In the genomic region with DNA sequence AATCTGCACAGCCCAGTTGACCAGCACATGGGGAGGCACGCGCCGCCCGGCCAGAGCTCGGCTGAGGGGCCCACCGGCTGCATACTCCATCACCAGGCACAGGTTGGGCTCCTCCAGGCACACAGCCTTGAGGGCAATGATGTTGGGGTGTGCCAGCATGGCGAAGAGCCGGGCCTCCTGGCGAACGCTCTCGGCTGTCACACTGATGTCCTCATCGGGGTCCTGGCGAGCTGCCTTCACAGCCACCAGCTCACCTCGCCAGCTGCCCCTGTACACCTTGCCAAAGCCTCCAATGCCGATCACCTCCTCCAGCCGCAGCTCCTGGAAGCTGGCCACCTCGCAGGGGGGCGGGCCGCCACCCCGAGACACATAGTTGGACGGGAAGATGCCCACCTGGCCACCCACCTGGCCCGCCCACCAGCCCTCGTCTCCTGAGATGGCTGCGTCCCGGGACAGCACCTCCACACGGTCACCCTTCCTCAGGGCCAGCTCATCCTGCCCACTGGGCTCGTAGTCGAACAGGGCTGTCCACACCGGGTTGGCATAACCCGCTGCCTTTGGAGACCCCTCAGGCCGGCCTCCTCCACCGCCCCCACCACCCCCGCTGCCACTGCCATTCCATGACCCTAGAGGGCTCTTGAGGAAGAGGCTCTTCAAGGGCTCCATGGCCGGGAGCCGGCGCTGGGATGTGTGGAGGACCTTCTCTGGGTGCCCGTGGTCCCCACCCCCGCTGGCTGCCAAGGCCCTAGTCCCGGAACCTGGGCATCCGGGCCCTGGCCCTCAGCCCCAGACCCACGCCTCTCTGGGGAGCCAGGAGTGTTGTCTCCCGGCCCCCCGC, we compare ENCODE assay signal across 6 cellular contexts. TPM values are rescaled to one million over a fixed set of nuclear protein-coding genes. Genes with fewer than 3 reads are reported as not detected.
A peak's percentile ranks its signal among the peaks of the same experiment; 100 is the strongest.
DNase-seq lines count a peak whose midpoint lies in the region; ATAC-seq and TF ChIP-seq lines count a peak whose summit lies in the region.

No MANE protein-coding gene starts in this region.

- H3K27ac ChIP-seq in HL-60 (replicated peaks) (peak overlapping the region; percentile 88), ascending aorta (peak overlapping the region; percentile 90 to 95), muscle layer of colon (ENCODE audit: low read depth, low read length) (peak overlapping the region; percentile 96)

- ATAC-seq in GM19324 (IDR thresholded peaks at IDR 0.05; ENCODE audit: low FRiP score, unreplicated experiment) = no peak

- peak overlapping the region; percentile 47 for H3K9ac ChIP-seq in muscle layer of colon (ENCODE audit: low read length)

- H3K36me3 ChIP-seq in ascending aorta (peaks cover 15 to 21% of the 10 kb centered on the region in 2 donors), muscle layer of colon (ENCODE audit: insufficient read depth, low read length) (peaks cover 45% of the 10 kb centered on the region)

- peak overlapping the region; percentile 88 for H3K4me3 ChIP-seq in HL-60 (replicated peaks; ENCODE audit: insufficient read depth, low read length)
- H3K4me3 ChIP-seq in ascending aorta = peak overlapping the region; percentile 76 to 87
- H3K4me3 ChIP-seq in muscle layer of colon (ENCODE audit: low read depth in 1 of 2, low read length in 2 of 2) = peak overlapping the region; percentile 69 to 97

- intact Hi-C loops in ascending aorta (cut with DNase I) = loop anchor here (5.0 to 10.0 kb wide), 2 partner anchors 86 to 101 kb away; a partner anchor contains a TSS

- TF ChIP-seq CTCF in HL-60 (IDR thresholded peaks at IDR 0.05; ENCODE audit: insufficient read depth, low read length) = no peak
- TF ChIP-seq CTCF in ascending aorta (IDR thresholded peaks at IDR 0.05) = no peak

- no peaks in the 10 kb centered on the region for H3K9me3 ChIP-seq in ascending aorta
- H3K9me3 ChIP-seq in muscle layer of colon (ENCODE audit: low read length) = no peaks in the 10 kb centered on the region

- H3K27me3 ChIP-seq in HL-60 (ENCODE audit: insufficient read depth, poor library complexity, severe bottlenecking) = no peaks in the 10 kb centered on the region
- H3K27me3 ChIP-seq in ascending aorta = no peaks in the 10 kb centered on the region
- H3K27me3 ChIP-seq in muscle layer of colon (ENCODE audit: control insufficient read depth in 1 of 2, insufficient read depth in 2 of 2, low read length in 2 of 2) = no peaks in the 10 kb centered on the region

- DNase-seq in HL-60 (ENCODE audit: low read depth in 1 of 2, low spot score in 1 of 2) = no peak
- no peak for DNase-seq in ascending aorta (ENCODE audit: low spot score in 2 of 2)
- no peak for DNase-seq in NCI-H524 (lab: John Stamatoyannopoulos, UW)
- no peak for DNase-seq in NCI-H2029 (lab: John Stamatoyannopoulos, UW)

- H3K4me1 ChIP-seq in ascending aorta (peaks cover 21 to 35% of the 10 kb centered on the region in 2 donors), muscle layer of colon (ENCODE audit: insufficient read depth, low read length) (peaks cover 48% of the 10 kb centered on the region)

RNA-seq across cellular contexts. Expression of a gene that starts 0.7 kb away (rescaled TPM):
- 121 TPM for total RNA-seq in ascending aorta

RNA-seq across cellular contexts. Expression of a gene that starts 2.3 kb away (rescaled TPM):
- 181 TPM for total RNA-seq in ascending aorta

RNA-seq across cellular contexts. Expression of a gene that starts 17.7 kb away (rescaled TPM):
- not detected for total RNA-seq in ascending aorta

RNA-seq across cellular contexts. Expression of a gene that starts 24.6 kb away (rescaled TPM):
- 145 TPM for total RNA-seq in ascending aorta

RNA-seq across cellular contexts. Expression of a gene that starts 37.5 kb away (rescaled TPM):
- total RNA-seq in ascending aorta = 418 TPM
